In genomic region chr4:165330666-165331065, GRCh38 we compare ENCODE assay signal across 9 cellular contexts. TPM values are rescaled to one million over a fixed set of nuclear protein-coding genes. Genes with fewer than 3 reads are reported as not detected.
DNase-seq lines count a peak whose midpoint lies in the region; ATAC-seq and TF ChIP-seq lines count a peak whose summit lies in the region.
"Had no signal": no experiment of that assay in that cellular context is flagged by ENCODE, and none has a peak within 500 bp of the region (broad histone marks: within the 10 kb centered on the region; RNA-seq: fewer than 3 reads in every experiment).

No MANE protein-coding gene starts in this region.

- no peaks in the 10 kb centered on the region for H3K27me3 ChIP-seq in body of pancreas

- H3K27me3 Mint-ChIP-seq in activated CD8-positive, alpha-beta memory T cell treated with anti-CD3 and anti-CD28 coated beads, Interleukin-2, amount 10 ng/mL, durations not matched to agents 7 days and 5 days, result no peaks in the 10 kb centered on the region
- no peaks in the 10 kb centered on the region for H3K27me3 Mint-ChIP-seq in activated T-cell treated with anti-CD3 and anti-CD28 coated beads, Interleukin-2, amount 50 U/mL, for 72 hours (ENCODE audit: low read depth)

- TF ChIP-seq POLR2A in body of pancreas (IDR thresholded peaks at IDR 0.05), result no peak

- DNase-seq in activated CD8-positive, alpha-beta memory T cell treated with anti-CD3 and anti-CD28 coated beads, Interleukin-2, amount 10 ng/mL, durations not matched to agents 7 days and 5 days, result no peak
- DNase-seq in activated CD8-positive, alpha-beta memory T cell treated with anti-CD3 and anti-CD28 coated beads, Interleukin-2, amount 50 U/mL, for 4 hours, result no peak
- no peak for DNase-seq in activated T-cell treated with anti-CD3 and anti-CD28 coated beads, Interleukin-2, amount 50 U/mL, for 72 hours
- no peak for DNase-seq in fibroblast of villous mesenchyme (ENCODE audit: low read depth)
- no peak for DNase-seq in skeletal muscle cell (ENCODE audit: low read depth)
- no peak for DNase-seq in body of pancreas
- no peak for DNase-seq in SHP77 treated with DMSO at 0.1 percent for 48 hours (lab: John Stamatoyannopoulos, UW)
- DNase-seq: NCI-H2227 treated with DMSO at 0.1 percent for 48 hours had no signal

- no peak for ATAC-seq in activated CD8-positive, alpha-beta memory T cell treated with anti-CD3 and anti-CD28 coated beads, Interleukin-2, amount 10 ng/mL, durations not matched to agents 7 days and 5 days
- no peak for ATAC-seq in activated T-cell treated with anti-CD3 and anti-CD28 coated beads, Interleukin-2, amount 50 U/mL, for 72 hours (replicated peaks in 1 of 2)
- ATAC-seq in body of pancreas (no peak), GM21786 (IDR thresholded peaks at IDR 0.05; ENCODE audit: unreplicated experiment) (no peak)

- peak overlapping the region; percentile 12 for H3K27ac Mint-ChIP-seq in activated CD8-positive, alpha-beta memory T cell treated with anti-CD3 and anti-CD28 coated beads, Interleukin-2, amount 10 ng/mL, durations not matched to agents 7 days and 5 days
- peak overlapping the region; percentile 74 for H3K27ac Mint-ChIP-seq in activated T-cell treated with anti-CD3 and anti-CD28 coated beads, Interleukin-2, amount 50 U/mL, for 72 hours

- H3K36me3 Mint-ChIP-seq in activated CD8-positive, alpha-beta memory T cell treated with anti-CD3 and anti-CD28 coated beads, Interleukin-2, amount 10 ng/mL, durations not matched to agents 7 days and 5 days, result peaks cover 40% of the 10 kb centered on the region
- H3K36me3 Mint-ChIP-seq in activated T-cell treated with anti-CD3 and anti-CD28 coated beads, Interleukin-2, amount 50 U/mL, for 72 hours (ENCODE audit: insufficient read depth in 2 of 2), result peaks cover 10 to 20% of the 10 kb centered on the region in 2 donors

- CTCF ChIA-PET in activated CD8-positive, alpha-beta memory T cell treated with anti-CD3 and anti-CD28 coated beads, Interleukin-2, amount 10 ng/mL, durations not matched to agents 7 days and 5 days (lab: Charles Lee), result interaction anchor here (0.5 to 1.5 kb wide), 4 partner anchors 9 to 218 kb away, joined by 3 to 4 read pairs (median 3); partner anchors contain the start of gene TMEM192

- TF ChIP-seq CTCF in fibroblast of villous mesenchyme (IDR thresholded peaks at IDR 0.05; ENCODE audit: insufficient read depth, low read depth, low read length) (no peak), body of pancreas (IDR thresholded peaks at IDR 0.05) (no peak)

- H3K4me1 Mint-ChIP-seq in activated CD8-positive, alpha-beta memory T cell treated with anti-CD3 and anti-CD28 coated beads, Interleukin-2, amount 10 ng/mL, durations not matched to agents 7 days and 5 days, result peaks cover 49% of the 10 kb centered on the region
- peaks cover 35% of the 10 kb centered on the region for H3K4me1 Mint-ChIP-seq in activated T-cell treated with anti-CD3 and anti-CD28 coated beads, Interleukin-2, amount 50 U/mL, for 72 hours (ENCODE audit: low read depth)

- no peak overlapping the region for H3K27ac ChIP-seq in body of pancreas

- H3K4me3 Mint-ChIP-seq in activated CD8-positive, alpha-beta memory T cell treated with anti-CD3 and anti-CD28 coated beads, Interleukin-2, amount 10 ng/mL, durations not matched to agents 7 days and 5 days, result peak overlapping the region; percentile 41
- peak overlapping the region; percentile 72 to 73 for H3K4me3 Mint-ChIP-seq in activated T-cell treated with anti-CD3 and anti-CD28 coated beads, Interleukin-2, amount 50 U/mL, for 72 hours

- WGBS in body of pancreas, 2 donors, result 88 to 93% methylated on average over 5 of the region's 5 CpGs

- H3K9me3 ChIP-seq in body of pancreas, result no peaks in the 10 kb centered on the region

- H3K36me3 ChIP-seq in body of pancreas (replicated peaks in 1 of 2; ENCODE audit: insufficient read depth in 1 of 2, low read depth in 2 of 2), result no peaks in the 10 kb centered on the region

- H3K4me1 ChIP-seq in body of pancreas, result peaks cover 46% of the 10 kb centered on the region

- H3K4me3 ChIP-seq in fibroblast of villous mesenchyme (ENCODE audit: low read depth, low read length) (peak overlapping the region; percentile 88), skeletal muscle cell (ENCODE audit: low read depth, low read length) (peak overlapping the region; percentile 99), body of pancreas (no peak overlapping the region)

- intact Hi-C loops in body of pancreas (cut with DNase I), result no loop called here

- no peaks in the 10 kb centered on the region for H3K9me3 Mint-ChIP-seq in activated CD8-positive, alpha-beta memory T cell treated with anti-CD3 and anti-CD28 coated beads, Interleukin-2, amount 10 ng/mL, durations not matched to agents 7 days and 5 days (ENCODE audit: low read depth)
- no peaks in the 10 kb centered on the region for H3K9me3 Mint-ChIP-seq in activated T-cell treated with anti-CD3 and anti-CD28 coated beads, Interleukin-2, amount 50 U/mL, for 72 hours

RNA-seq across cellular contexts. Expression of gene MSMO1, which starts 3.2 kb away (rescaled TPM):
- total RNA-seq in activated CD8-positive, alpha-beta memory T cell treated with anti-CD3 and anti-CD28 coated beads, Interleukin-2, amount 10 ng/mL, durations not matched to agents 7 days and 5 days, result 10 to 100 TPM; 56.7 to 78.9 TPM
- 10 to 100 TPM; 21.0 to 23.7 TPM for total RNA-seq in activated T-cell treated with anti-CD3 and anti-CD28 coated beads, Interleukin-2, amount 50 U/mL, for 72 hours
- total RNA-seq in fibroblast of villous mesenchyme, result 369 and 731 TPM in 2 replicates
- total RNA-seq in body of pancreas, result 10 to 100 TPM; 16.1 to 22.1 TPM

RNA-seq across cellular contexts. Expression of gene CPE, which starts 48.1 kb away (rescaled TPM):
- total RNA-seq in activated CD8-positive, alpha-beta memory T cell treated with anti-CD3 and anti-CD28 coated beads, Interleukin-2, amount 10 ng/mL, durations not matched to agents 7 days and 5 days, result not detected
- total RNA-seq in activated T-cell treated with anti-CD3 and anti-CD28 coated beads, Interleukin-2, amount 50 U/mL, for 72 hours, result not detected
- total RNA-seq in fibroblast of villous mesenchyme, result 3.5 and 15.1 TPM in 2 replicates
- 100 to 1,000 TPM in 1 of 2 donors, 10 to 100 TPM in 1; 71.6 to 108 TPM for total RNA-seq in body of pancreas

Comparison
In these comparisons a context has a peak if more than half of its experiments do, and no peak if none do; other contexts are left out.
1. H3K4me3 ChIP-seq: peak in fibroblast of villous mesenchyme (single experiment) and skeletal muscle cell (single experiment); none in body of pancreas (0 of 2).